8 cellular contexts compared by ENCODE assay signal in the genomic region with DNA sequence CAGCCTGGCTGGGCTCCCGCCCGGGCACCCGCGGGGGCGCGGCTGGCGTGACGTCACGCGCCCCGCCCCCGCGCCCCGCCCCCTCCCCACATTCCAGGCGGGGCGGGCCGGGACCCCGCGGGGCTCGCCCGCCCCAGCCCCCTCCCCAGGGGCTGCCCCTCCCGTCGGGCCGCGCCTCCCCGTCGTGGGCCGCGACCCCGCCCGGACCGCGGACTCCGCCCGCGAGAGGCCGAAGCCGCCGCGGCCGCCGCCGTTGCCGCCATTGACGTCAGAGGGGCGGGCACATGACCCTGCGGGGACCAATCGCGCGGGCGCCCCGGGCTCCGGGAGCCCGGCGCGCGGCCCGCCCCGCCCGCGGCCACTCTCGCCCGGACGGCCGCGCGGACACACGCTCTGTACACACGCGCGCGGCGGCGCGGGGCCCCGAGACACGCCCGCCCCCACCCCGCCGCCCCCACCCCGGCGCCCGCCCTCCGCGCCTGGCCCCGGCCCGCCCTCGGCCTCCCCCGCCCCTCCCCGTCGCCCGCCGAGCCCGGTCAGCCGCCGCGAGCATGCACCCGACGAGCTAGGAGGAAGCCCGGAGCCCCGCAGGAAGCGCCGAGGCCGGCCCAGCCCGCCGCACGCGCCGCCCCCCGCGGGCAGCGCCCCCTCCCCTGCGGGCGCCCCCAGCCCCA. TPM values are rescaled to one million over a fixed set of nuclear protein-coding genes. Genes with fewer than 3 reads are reported as not detected.
A peak's percentile ranks its signal among the peaks of the same experiment; 100 is the strongest.
DNase-seq lines count a peak whose midpoint lies in the region; ATAC-seq, FAIRE-seq and TF ChIP-seq lines count a peak whose summit lies in the region.

CMIP (plus strand) TSS at position 361 of the 674 bp plus-strand sequence.

- ATAC-seq in GM21360 (IDR thresholded peaks at IDR 0.05; ENCODE audit: unreplicated experiment) = peak; percentile 66

- H3K9ac ChIP-seq in subcutaneous abdominal adipose tissue (ENCODE audit: low read length in 5 of 5) = peak within 1 kb of the TSS; percentile 70 to 86 (median 84)

- no peaks in the 10 kb centered on the region for H3K9me3 ChIP-seq in neuron (ENCODE audit: low read length)
- no peaks in the 10 kb centered on the region for H3K9me3 ChIP-seq in subcutaneous abdominal adipose tissue (ENCODE audit: control insufficient read depth in 5 of 5, low read length in 5 of 5)

- TF ChIP-seq CTCF in D721Med (IDR thresholded peaks at IDR 0.05; ENCODE audit: insufficient read depth, missing control alignments) = no peak

- FAIRE-seq in D721Med (lab: Jason Lieb, UNC) = no peak

- H3K27ac ChIP-seq in subcutaneous abdominal adipose tissue (ENCODE audit: low read depth, low read length) = peak within 1 kb of the TSS; percentile 89

- no peaks in the 10 kb centered on the region for H3K27me3 ChIP-seq in neuron (ENCODE audit: insufficient read depth, low read length)
- H3K27me3 ChIP-seq in subcutaneous abdominal adipose tissue (ENCODE audit: control insufficient read depth in 5 of 5, insufficient read depth in 4 of 5, low read length in 5 of 5) = no peaks in the 10 kb centered on the region

- H2AFZ ChIP-seq in neuron (ENCODE audit: low read depth, low read length) = peak within 1 kb of the TSS; percentile 56

- DNase-seq in D721Med (ENCODE audit: insufficient read length, low spot score) (peak; percentile 53), HUDEP-2 (lab: John Stamatoyannopoulos, UW; ENCODE audit: unreplicated experiment in 76 of 76) (peak in 69 of 76 experiments; percentile 20 to 82 (median 63)), SK-N-DZ (ENCODE audit: low spot score) (peak; percentile 75), foreskin melanocyte (peak; percentile 44)
- peak; percentile 79 for DNase-seq in activated naive CD4-positive, alpha-beta T cell treated with Interleukin-2 at 50 U/mL for 16 hours

- H3K4me1 ChIP-seq in neuron (ENCODE audit: insufficient read depth, low read length) = peaks cover 30% of the 10 kb centered on the region
- H3K4me1 ChIP-seq in subcutaneous abdominal adipose tissue (ENCODE audit: control insufficient read depth in 5 of 5, insufficient read depth in 5 of 5, low read length in 5 of 5) = peaks cover 10 to 50% (median 43%) of the 10 kb centered on the region in 5 donors

- H3K4me3 ChIP-seq in neuron (ENCODE audit: low read length) = peak within 1 kb of the TSS; percentile 89
- peak within 1 kb of the TSS; percentile 79 to 86 (median 82) for H3K4me3 ChIP-seq in subcutaneous abdominal adipose tissue (ENCODE audit: low read depth in 1 of 5, low read length in 5 of 5)

- H3K36me3 ChIP-seq in neuron (ENCODE audit: insufficient read depth, low read length) (no peaks in the 10 kb centered on the region), subcutaneous abdominal adipose tissue (ENCODE audit: control insufficient read depth in 5 of 5, insufficient read depth in 5 of 5, low read length in 5 of 5) (no peaks in the 10 kb centered on the region)

RNA-seq across cellular contexts. Expression of gene CMIP, which starts in this region (rescaled TPM):
- polyA plus RNA-seq in SK-N-DZ (2014; cell fraction: cytosol; rRNA removed) = 7.1 and 11.8 TPM in 2 replicates
- polyA plus RNA-seq in SK-N-DZ (2014; cell fraction: nucleus; rRNA removed) = 4.8 and 16.4 TPM in 2 replicates

Comparison
In these comparisons a context has a peak if more than half of its experiments do, and no peak if none do; other contexts are left out.
1. Peak in every context shown above with its lines: DNase-seq, ATAC-seq, H3K4me3 ChIP-seq and H3K27ac ChIP-seq.